In genomic region chr22:19708323-19709011, GRCh38 we compare ENCODE assay signal across 30 cellular contexts. TPM values are rescaled to one million over a fixed set of nuclear protein-coding genes. Genes with fewer than 3 reads are reported as not detected.
A peak's percentile ranks its signal among the peaks of the same experiment; 100 is the strongest.
DNase-seq lines count a peak whose midpoint lies in the region; ATAC-seq, FAIRE-seq and TF ChIP-seq lines count a peak whose summit lies in the region.
"Had no signal": no experiment of that assay in that cellular context is flagged by ENCODE, and none has a peak within 500 bp of the region (broad histone marks: within the 10 kb centered on the region; RNA-seq: fewer than 3 reads in every experiment).

No MANE protein-coding gene starts in this region.

- no peak overlapping the region for H3K27ac ChIP-seq in heart right ventricle
- no peak overlapping the region for H3K27ac ChIP-seq in H1 (ENCODE audit: low read depth, low read length)
- H3K27ac ChIP-seq in lung (ENCODE audit: low read depth in 1 of 2, low read length in 1 of 2) = no peak overlapping the region
- peak overlapping the region; percentile 83 for H3K27ac ChIP-seq in vagina
- H3K27ac ChIP-seq: body of pancreas, foreskin keratinocyte, neutrophil, thoracic aorta had no signal

- H3K9me3 ChIP-seq in heart right ventricle (no peaks in the 10 kb centered on the region), H1 (ENCODE audit: insufficient read depth in 2 of 2, low read depth in 1 of 2, low read length in 1 of 2) (no peaks in the 10 kb centered on the region), lung (ENCODE audit: control insufficient read depth in 2 of 2, insufficient read depth in 1 of 2, low read length in 1 of 2) (no peaks in the 10 kb centered on the region), vagina (no peaks in the 10 kb centered on the region)
- H3K9me3 ChIP-seq: body of pancreas, neutrophil, thoracic aorta had no signal

- TF ChIP-seq POLR2A in H1 (IDR thresholded peaks at IDR 0.05; ENCODE audit: control extremely low read depth in 1 of 2, low read depth in 2 of 2, low read length in 2 of 2) (no peak), vagina (IDR thresholded peaks at IDR 0.05) (no peak)

- H3K4me1 ChIP-seq in heart right ventricle (peaks cover under 1 to 11% (median 5%) of the 10 kb centered on the region in 9 donors), H1 (replicated peaks in 1 of 4; ENCODE audit: control insufficient read depth in 3 of 4, insufficient read depth in 4 of 4, low read length in 3 of 4) (peaks cover 0 to 24% (median 16%) of the 10 kb centered on the region in 4 experiments; a peak in 6 of 7 replicates), lung (ENCODE audit: control insufficient read depth in 2 of 2, insufficient read depth in 2 of 2, low read length in 2 of 2) (no peaks in the 10 kb centered on the region), vagina (peaks cover 24% of the 10 kb centered on the region)
- H3K4me1 ChIP-seq: foreskin keratinocyte had no signal

- POLR2A ChIA-PET in H1 (lab: Charles Lee; ENCODE audit: partially characterized antibody) = no interaction called here

- TF ChIP-seq EP300 in H1 (IDR thresholded peaks at IDR 0.05; ENCODE audit: borderline replicate concordance in 1 of 2, low read depth in 2 of 2, low read length in 2 of 2) = no peak

- intact Hi-C loops in Right ventricle myocardium inferior (cut with DNase I) (no loop called here), heart right ventricle (cut with DNase I) (loop anchor here in 1 of 10 donors (2.0 kb wide), 1 partner anchor 18 kb away; no protein-coding TSS in a partner anchor), vagina (cut with DNase I) (no loop called here)

- H3K36me3 ChIP-seq in heart right ventricle = no peaks in the 10 kb centered on the region
- H3K36me3 ChIP-seq in H1 (ENCODE audit: control insufficient read depth in 2 of 4, insufficient read depth in 4 of 4, low read length in 3 of 4) = no peaks in the 10 kb centered on the region
- no peaks in the 10 kb centered on the region for H3K36me3 ChIP-seq in lung (ENCODE audit: control insufficient read depth in 2 of 2, insufficient read depth in 2 of 2, low read length in 2 of 2)
- H3K36me3 ChIP-seq in vagina = no peaks in the 10 kb centered on the region
- H3K36me3 ChIP-seq: neutrophil, thoracic aorta had no signal

- H2AK5ac ChIP-seq in H1 (ENCODE audit: low read depth, low read length) = peak overlapping the region; percentile 77; the same call in 1 of the 2 replicates

- H4K8ac ChIP-seq in H1 (ENCODE audit: extremely low read depth, insufficient read depth, low read length) = peak overlapping the region; percentile 45; the same call in 1 of the 2 replicates

- H3K27me3 ChIP-seq in heart right ventricle (peaks cover under 1 to 37% (median 6%) of the 10 kb centered on the region in 7 donors), H1 (replicated peaks in 1 of 4; ENCODE audit: control insufficient read depth in 3 of 4, extremely low read depth in 1 of 4, insufficient read depth in 3 of 4, low read length in 3 of 4) (peaks cover 0 to 17% (median 13%) of the 10 kb centered on the region in 4 experiments; a peak in 6 of 7 replicates), lung (ENCODE audit: control insufficient read depth, insufficient read depth) (no peaks in the 10 kb centered on the region), vagina (no peaks in the 10 kb centered on the region)
- H3K27me3 ChIP-seq: body of pancreas, neutrophil had no signal

- H3K4me2 ChIP-seq in H1 (ENCODE audit: insufficient read depth in 1 of 2, low read depth in 2 of 2, low read length in 2 of 2) = no peak overlapping the region

- no peaks in the 10 kb centered on the region for H4K20me1 ChIP-seq in H1 (replicated peaks in 1 of 2; ENCODE audit: control insufficient read depth in 1 of 2, insufficient read depth in 2 of 2, low read length in 2 of 2)

- no peaks in the 10 kb centered on the region; the same call in 1 of the 2 replicates for H3K79me1 ChIP-seq in H1 (ENCODE audit: low read depth, low read length)

- 0 out of 2 replicates have a peak overlapping the region, but pooled peaks have one; percentile 25 for H3K18ac ChIP-seq in H1 (ENCODE audit: extremely low read depth, low read length)

- no peak overlapping the region for H4K5ac ChIP-seq in H1 (ENCODE audit: insufficient read length, low read depth, low read length)

- CTCF ChIA-PET in H1 (lab: Charles Lee; ENCODE audit: partially characterized antibody) = interaction anchor here (0.5 to 5.3 kb wide), 13 partner anchors 7 to 255 kb away, joined by 3 to 50 read pairs (median 3); no protein-coding TSS in a partner anchor

- no peak overlapping the region for H2AFZ ChIP-seq in H1 (ENCODE audit: low read length)

- no peaks in the 10 kb centered on the region for H3K23me2 ChIP-seq in H1 (ENCODE audit: low read depth, low read length)

- no peak overlapping the region for H2BK20ac ChIP-seq in H1 (ENCODE audit: low read length)

- H3K9ac ChIP-seq in H1 (replicated peaks in 1 of 4; ENCODE audit: extremely low read depth in 1 of 4, low read depth in 3 of 4, low read length in 3 of 4) = no peak overlapping the region

- H2BK15ac ChIP-seq in H1 (ENCODE audit: low read length) = peak overlapping the region; percentile 55; the same call in 1 of the 2 replicates

- H2BK5ac ChIP-seq in H1 (ENCODE audit: low read depth, low read length) = peak overlapping the region; percentile 63; the same call in 1 of the 2 replicates

- DNase-seq in Right ventricle myocardium inferior (ENCODE audit: missing footprints) (no peak), heart right ventricle (no peak), H1 (ENCODE audit: low read depth in 1 of 2, low spot score in 2 of 2) (no peak), lung (ENCODE audit: low spot score) (peak; percentile 65), vagina (ENCODE audit: extremely low spot score in 2 of 2) (no peak), NCI-H774 (lab: John Stamatoyannopoulos, UW) (no peak), LoVo (ENCODE audit: low spot score) (no peak), SKM-1 (lab: John Stamatoyannopoulos, UW; ENCODE audit: unreplicated experiment) (no peak)
- DNase-seq: activated CD4-positive, alpha-beta memory T cell treated with anti-CD3 and anti-CD28 coated beads for 36 hours; activated gamma-delta T cell; activated naive CD8-positive, alpha-beta T cell treated with anti-CD3 and anti-CD28 coated beads, Interleukin-2, amount 50 U/mL, for 24 hours; AML-193; body of pancreas; CD8-positive, alpha-beta memory T cell; effector CD4-positive, alpha-beta T cell; erythroblast; foreskin keratinocyte; hypothalamus; KG1; mesendoderm; NCI-H1436; NCI-H510A; PC-3; SHP77 treated with DMSO at 0.1 percent for 48 hours; stimulated activated CD4-positive, alpha-beta T cell treated with anti-CD3 and anti-CD28 coated beads, Interleukin-4, amount 100 ng/mL, for 24 hours; stimulated activated naive CD4-positive, alpha-beta T cell had no signal

- TF ChIP-seq RAD21 in H1 (IDR thresholded peaks at IDR 0.05 in 1 of 2, conservative IDR thresholded peaks at IDR 0.05 in 1 of 2; ENCODE audit: low read depth in 2 of 2, low read length in 2 of 2) = no peak

- WGBS in heart right ventricle, 2 donors = 67 to 77% methylated on average over 20 of the region's 20 CpGs
- 90% methylated on average over 20 of the region's 20 CpGs; no CpG with 5 or more reads in 1 of the 2 experiments for WGBS in H1 (ENCODE audit: extremely low coverage in 1 of 2, insufficient coverage in 1 of 2, insufficient read length in 1 of 2, insufficient replicate concordance in 2 of 2, low coverage in 1 of 2, low lambda C conversion rate in 2 of 2, missing lambda C conversion rate in 1 of 2), 2 experiments
- 74 to 88% methylated on average over 20 of the region's 20 CpGs for WGBS in lung, 2 donors

- no peak for FAIRE-seq in H1 (lab: Jason Lieb, UNC)
- FAIRE-seq: G401.6, islet of Langerhans had no signal

- no peak overlapping the region for H3K4ac ChIP-seq in H1 (replicated peaks; ENCODE audit: insufficient read length, low read depth, low read length)

- ATAC-seq in Right ventricle myocardium inferior (peak; percentile 1), heart right ventricle (no peak), lung (ENCODE audit: insufficient read depth, low FRiP score) (peak; percentile 70)
- ATAC-seq: activated naive CD8-positive, alpha-beta T cell treated with anti-CD3 and anti-CD28 coated beads, Interleukin-2, amount 50 U/mL, for 24 hours; body of pancreas; foreskin keratinocyte; PC-3 had no signal

- TF ChIP-seq CTCF in heart right ventricle (IDR thresholded peaks at IDR 0.05) (no peak), H1 (IDR thresholded peaks at IDR 0.05; ENCODE audit: control extremely low read depth in 1 of 3, insufficient read depth in 1 of 3, low read depth in 1 of 3, low read length in 3 of 3) (no peak), lung (IDR thresholded peaks at IDR 0.05; ENCODE audit: control extremely low read depth, extremely low read depth) (no peak), vagina (IDR thresholded peaks at IDR 0.05) (no peak)

- H4K91ac ChIP-seq in H1 (replicated peaks; ENCODE audit: insufficient read length, low read length) = peak overlapping the region; percentile 66

- no peak overlapping the region for H3K23ac ChIP-seq in H1 (ENCODE audit: insufficient read length)

- no peak overlapping the region for H3K14ac ChIP-seq in H1 (ENCODE audit: insufficient read length)

- H2BK12ac ChIP-seq in H1 (ENCODE audit: low read depth, low read length) = peak overlapping the region; percentile 89; the same call in 1 of the 2 replicates

- H3K79me2 ChIP-seq in H1 (ENCODE audit: control insufficient read depth in 1 of 2, insufficient read depth in 2 of 2, low read length in 2 of 2) = no peaks in the 10 kb centered on the region

- H3K56ac ChIP-seq in H1 (replicated peaks; ENCODE audit: insufficient read length, low read depth, low read length) = no peak overlapping the region

- no peak overlapping the region for H3K4me3 ChIP-seq in heart right ventricle
- no peak overlapping the region for H3K4me3 ChIP-seq in H1 (ENCODE audit: extremely low read depth in 1 of 4, insufficient read depth in 2 of 4, low read depth in 3 of 4, low read length in 4 of 4)
- no peak overlapping the region for H3K4me3 ChIP-seq in lung
- H3K4me3 ChIP-seq in vagina = no peak overlapping the region
- H3K4me3 ChIP-seq: body of pancreas, thoracic aorta had no signal

- H2BK120ac ChIP-seq in H1 (replicated peaks; ENCODE audit: low read depth, low read length) = no peak overlapping the region

RNA-seq across cellular contexts. Expression of gene SEPTIN5, which starts 5.8 kb away (rescaled TPM):
- total RNA-seq in Right ventricle myocardium inferior (120 TPM), heart right ventricle (100 to 1,000 TPM in 8 of 10 donors, 10 to 100 TPM in 2; 60.9 to 218 (median 144) TPM), lung (10 to 100 TPM; 16.7 to 32.5 TPM), vagina (67.3 TPM)
- polyA plus RNA-seq in heart right ventricle (100 to 1,000 TPM in 1 of 2 donors, 10 to 100 TPM in 1; 56.5 to 104 TPM), H1 (2011; rRNA removed) (6.0 and 9.1 TPM in 2 replicates), lung (10 to 100 TPM; 10.4 to 11.8 TPM)
- 7.8 and 8.6 TPM in 2 replicates for total RNA-seq in H1 (2021; fragmentation: NEBNext Ultra II Directional; extraction: Animal tissue kit (Norgen Biotek cat#: 25700))
- 6.7 TPM for polyA plus RNA-seq in H1 (2011; cell fraction: cytosol; rRNA removed)
- polyA plus RNA-seq in H1 (2011; cell fraction: nucleus; rRNA removed) = 18.5 TPM
- 5.8 to 13.4 TPM (median 10.9 TPM) in 4 replicates for polyA plus RNA-seq in H1 (2012, experiment 1 of 2)
- 8.4 TPM for polyA plus RNA-seq in H1 (2012, experiment 2 of 2)
- polyA plus RNA-seq in H1 (2013, experiment 1 of 2) = 9.7 TPM
- 9.0 TPM for polyA plus RNA-seq in H1 (2013, experiment 2 of 2)
- polyA minus RNA-seq in H1 (2011; rRNA and poly(A)+ RNA removed) = 7.3 and 8.0 TPM in 2 replicates
- polyA minus RNA-seq in H1 (2011; cell fraction: cytosol; rRNA and poly(A)+ RNA removed) = 2.3 TPM
- 8.8 TPM for polyA minus RNA-seq in H1 (2011; cell fraction: nucleus; rRNA and poly(A)+ RNA removed)
- polyA plus RNA-seq: CD8-positive, alpha-beta memory T cell had no signal

RNA-seq across cellular contexts. Expression of gene GP1BB, which starts 14.9 kb away (rescaled TPM):
- total RNA-seq in Right ventricle myocardium inferior = not detected
- total RNA-seq in heart right ventricle = 10 to 100 TPM in 1 of 10 donors, 1 to 10 TPM in 3, not detected in 6; 5.3 to 13.4 (median 6.4) TPM
- 10 to 100 TPM; 12.4 to 56.1 TPM for polyA plus RNA-seq in heart right ventricle
- not detected in 2 replicates for total RNA-seq in H1 (2021; fragmentation: NEBNext Ultra II Directional; extraction: Animal tissue kit (Norgen Biotek cat#: 25700))
- polyA plus RNA-seq in H1 (2011; rRNA removed) = 0.36 and 0.66 TPM in 2 replicates
- 0.27 TPM for polyA plus RNA-seq in H1 (2011; cell fraction: cytosol; rRNA removed)
- 2.4 TPM for polyA plus RNA-seq in H1 (2011; cell fraction: nucleus; rRNA removed)
- polyA plus RNA-seq in H1 (2012, experiment 1 of 2) = 0.38 to 0.69 TPM (median 0.55 TPM) in 3 of 4 replicates, not detected in the other
- not detected for polyA plus RNA-seq in H1 (2012, experiment 2 of 2)
- polyA plus RNA-seq in H1 (2013, experiment 1 of 2) = 0.36 TPM
- 0.83 TPM for polyA plus RNA-seq in H1 (2013, experiment 2 of 2)
- polyA minus RNA-seq in H1 (2011; rRNA and poly(A)+ RNA removed) = not detected in 2 replicates
- not detected for polyA minus RNA-seq in H1 (2011; cell fraction: cytosol; rRNA and poly(A)+ RNA removed)
- polyA minus RNA-seq in H1 (2011; cell fraction: nucleus; rRNA and poly(A)+ RNA removed) = 0.60 TPM
- total RNA-seq in lung = 1 to 10 TPM; 4.0 to 5.5 TPM
- 1 to 10 TPM; 1.9 to 2.8 TPM for polyA plus RNA-seq in lung
- total RNA-seq in vagina = 14.5 TPM
- total RNA-seq: activated CD4-positive, alpha-beta memory T cell treated with anti-CD3 and anti-CD28 coated beads for 36 hours; CD8-positive, alpha-beta memory T cell had no signal
- polyA plus RNA-seq: CD8-positive, alpha-beta memory T cell had no signal

RNA-seq across cellular contexts. Expression of gene TBX1, which starts 52.1 kb away (rescaled TPM):
- 3.6 TPM for total RNA-seq in Right ventricle myocardium inferior
- total RNA-seq in heart right ventricle = 1 to 10 TPM in 5 of 10 donors, under 1 TPM in 5; 0.53 to 1.8 (median 1.0) TPM
- polyA plus RNA-seq in heart right ventricle = 1 to 10 TPM in 1 of 2 donors, under 1 TPM in 1; 0.61 to 1.0 TPM
- total RNA-seq in H1 (2021; fragmentation: NEBNext Ultra II Directional; extraction: Animal tissue kit (Norgen Biotek cat#: 25700)) = 0.28 and 0.38 TPM in 2 replicates
- polyA plus RNA-seq in H1 (2011; rRNA removed) = not detected in 2 replicates
- not detected for polyA plus RNA-seq in H1 (2011; cell fraction: cytosol; rRNA removed)
- polyA plus RNA-seq in H1 (2011; cell fraction: nucleus; rRNA removed) = not detected
- not detected in 4 replicates for polyA plus RNA-seq in H1 (2012, experiment 1 of 2)
- 0.10 TPM for polyA plus RNA-seq in H1 (2012, experiment 2 of 2)
- polyA plus RNA-seq in H1 (2013, experiment 1 of 2) = 0.14 TPM
- 0.09 TPM for polyA plus RNA-seq in H1 (2013, experiment 2 of 2)
- not detected in 2 replicates for polyA minus RNA-seq in H1 (2011; rRNA and poly(A)+ RNA removed)
- not detected for polyA minus RNA-seq in H1 (2011; cell fraction: cytosol; rRNA and poly(A)+ RNA removed)
- not detected for polyA minus RNA-seq in H1 (2011; cell fraction: nucleus; rRNA and poly(A)+ RNA removed)
- total RNA-seq in lung = 10 to 100 TPM in 1 of 2 donors, 1 to 10 TPM in 1; 3.4 to 19.3 TPM
- 1 to 10 TPM; 2.3 to 5.6 TPM for polyA plus RNA-seq in lung
- total RNA-seq in vagina = 7.1 TPM
- total RNA-seq: activated CD4-positive, alpha-beta memory T cell treated with anti-CD3 and anti-CD28 coated beads for 36 hours; CD8-positive, alpha-beta memory T cell had no signal
- polyA plus RNA-seq: CD8-positive, alpha-beta memory T cell had no signal

Comparison
In these comparisons a context has a peak if more than half of its experiments do, and no peak if none do; other contexts are left out.
1. ATAC-seq: peak in Right ventricle myocardium inferior (single experiment) and lung (single experiment); none in heart right ventricle (0 of 8).